ENCODE assay signal across 7 cellular contexts in the genomic region with DNA sequence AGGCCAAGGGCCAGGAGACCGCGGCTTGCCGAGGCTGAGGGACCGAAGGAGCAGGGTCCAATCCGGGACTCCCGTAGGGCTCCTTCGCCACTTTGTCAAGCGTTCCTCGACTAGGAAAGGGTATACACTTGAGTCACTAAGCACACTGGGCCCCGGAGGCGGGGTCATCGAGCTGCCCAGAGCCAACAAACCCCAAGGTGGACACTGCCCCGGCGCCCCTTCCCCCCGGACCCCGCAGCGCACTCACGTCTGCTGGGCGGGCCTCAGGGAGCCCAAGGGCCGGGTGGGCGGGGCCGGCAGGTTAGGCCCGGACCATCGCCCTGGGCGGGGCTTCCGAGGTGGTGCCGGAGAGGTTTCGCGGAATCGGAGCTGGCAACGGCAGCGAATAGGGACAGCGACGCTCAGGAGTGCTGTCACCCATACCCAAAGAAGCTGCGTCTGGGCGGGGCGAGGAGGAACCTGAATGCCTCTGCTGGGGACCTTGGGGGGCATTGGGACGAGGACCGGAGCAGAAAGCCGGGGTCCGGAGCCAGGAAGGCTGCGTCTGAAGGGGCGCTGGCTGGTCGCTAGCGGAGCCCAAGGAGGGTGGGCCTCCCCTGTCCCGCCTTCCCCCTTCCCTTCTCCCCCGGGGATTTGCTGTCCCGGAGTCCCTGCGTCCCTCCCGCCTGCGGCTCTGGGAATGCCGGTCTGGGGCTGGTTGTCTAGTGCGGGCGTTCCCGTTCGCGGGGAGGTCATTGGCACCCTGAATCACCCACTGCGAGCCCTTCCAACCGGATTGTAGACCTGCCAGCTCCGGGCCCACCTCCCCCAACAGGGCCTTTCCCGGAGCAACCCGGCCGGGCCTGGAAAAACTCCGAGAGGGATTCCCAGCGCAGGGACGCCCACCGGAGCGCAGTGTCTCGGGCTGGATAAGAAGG.
DNase-seq lines count a peak whose midpoint lies in the region; ATAC-seq and TF ChIP-seq lines count a peak whose summit lies in the region.

No MANE protein-coding gene starts in this region.

- H3K4me1 Mint-ChIP-seq in activated naive CD8-positive, alpha-beta T cell treated with anti-CD3 and anti-CD28 coated beads, Interleukin-2, amount 10 ng/mL, durations not matched to agents 7 days and 5 days: peaks cover 25% of the 10 kb centered on the region

- H3K27me3 ChIP-seq in GM23248 (replicated peaks; ENCODE audit: insufficient read depth) (peaks cover 21% of the 10 kb centered on the region), iPS DF 6.9 (ENCODE audit: control insufficient read depth, insufficient read depth, low read length) (peaks cover 24% of the 10 kb centered on the region)

- no peaks in the 10 kb centered on the region for H3K9me3 Mint-ChIP-seq in activated naive CD8-positive, alpha-beta T cell treated with anti-CD3 and anti-CD28 coated beads, Interleukin-2, amount 10 ng/mL, durations not matched to agents 7 days and 5 days

- H3K4me3 ChIP-seq in GM23248 (peak overlapping the region; percentile 44; the same call in 1 of the 2 replicates), iPS DF 6.9 (ENCODE audit: low read length) (peak overlapping the region; percentile 57; the same call in 1 of the 2 replicates)

- peaks cover 6% of the 10 kb centered on the region for H3K36me3 Mint-ChIP-seq in activated naive CD8-positive, alpha-beta T cell treated with anti-CD3 and anti-CD28 coated beads, Interleukin-2, amount 10 ng/mL, durations not matched to agents 7 days and 5 days

- peak overlapping the region; percentile 82 for H3K4me3 Mint-ChIP-seq in activated naive CD8-positive, alpha-beta T cell treated with anti-CD3 and anti-CD28 coated beads, Interleukin-2, amount 10 ng/mL, durations not matched to agents 7 days and 5 days

- H3K9ac ChIP-seq in GM23248: no peak overlapping the region

- H3K79me2 ChIP-seq in GM23248 (ENCODE audit: insufficient read depth): no peaks in the 10 kb centered on the region

- in situ Hi-C loops in GM23248 (cut with MboI): no loop called here

- no peak overlapping the region for H3K27ac ChIP-seq in GM23248
- H3K27ac ChIP-seq in RWPE1: peak overlapping the region; percentile 86
- no peak overlapping the region for H3K27ac ChIP-seq in iPS DF 6.9 (ENCODE audit: low read length)

- no peaks in the 10 kb centered on the region for H4K20me1 ChIP-seq in GM23248 (ENCODE audit: insufficient read depth)

- peaks cover 16% of the 10 kb centered on the region for H3K4me1 ChIP-seq in GM23248 (ENCODE audit: insufficient read depth)
- peaks cover 7% of the 10 kb centered on the region for H3K4me1 ChIP-seq in iPS DF 6.9 (ENCODE audit: control insufficient read depth, insufficient read depth, low read length)

- peak overlapping the region; percentile 52 for H3K4me2 ChIP-seq in GM23248 (ENCODE audit: unreplicated experiment)

- peak; percentile 83 for ATAC-seq in activated naive CD8-positive, alpha-beta T cell treated with anti-CD3 and anti-CD28 coated beads, Interleukin-2, amount 10 ng/mL, durations not matched to agents 7 days and 5 days (ENCODE audit: low read depth)
- ATAC-seq in GM21528 (IDR thresholded peaks at IDR 0.05; ENCODE audit: low FRiP score, unreplicated experiment): no peak

- peaks cover 4% of the 10 kb centered on the region for H3K27me3 Mint-ChIP-seq in activated naive CD8-positive, alpha-beta T cell treated with anti-CD3 and anti-CD28 coated beads, Interleukin-2, amount 10 ng/mL, durations not matched to agents 7 days and 5 days

- no peaks in the 10 kb centered on the region for H3K36me3 ChIP-seq in GM23248 (ENCODE audit: low read depth)
- H3K36me3 ChIP-seq in iPS DF 6.9 (ENCODE audit: control insufficient read depth, insufficient read depth, low read length): no peaks in the 10 kb centered on the region

- POLR2A ChIA-PET in RWPE1 (lab: Yijun Ruan, JAX; ENCODE audit: low non-redundant PET): no interaction called here
- POLR2A ChIA-PET in activated naive CD8-positive, alpha-beta T cell treated with anti-CD3 and anti-CD28 coated beads, Interleukin-2, amount 10 ng/mL, durations not matched to agents 7 days and 5 days (lab: Charles Lee): interaction anchor here (0.7 to 0.9 kb wide), 2 partner anchors 9 to 274 kb away, joined by 3 to 4 read pairs; a partner anchor contains a TSS

- H3K27ac Mint-ChIP-seq in activated naive CD8-positive, alpha-beta T cell treated with anti-CD3 and anti-CD28 coated beads, Interleukin-2, amount 10 ng/mL, durations not matched to agents 7 days and 5 days: peak overlapping the region; percentile 75

- no peak for TF ChIP-seq CTCF in RWPE1 (conservative IDR thresholded peaks at IDR 0.05; ENCODE audit: low read depth)

- no peaks in the 10 kb centered on the region for H3K9me2 ChIP-seq in GM23248 (ENCODE audit: insufficient read depth)

- 6 to 8% methylated on average over 42 to 69 of the region's 69 CpGs for WGBS in GM23248 (ENCODE audit: low coverage in 1 of 2, low lambda C conversion rate in 2 of 2, missing lambda C conversion rate in 2 of 2), 2 experiments
- WGBS in iPS DF 6.9 (ENCODE audit: insufficient coverage, insufficient read length): no CpG with 5 or more reads among the region's 69 CpGs

- H3F3A ChIP-seq in GM23248 (ENCODE audit: insufficient read depth): no peaks in the 10 kb centered on the region

- H3K9me3 ChIP-seq in GM23248 (ENCODE audit: low read depth) (no peaks in the 10 kb centered on the region), iPS DF 6.9 (ENCODE audit: control insufficient read depth, insufficient read depth, low read length) (no peaks in the 10 kb centered on the region)

- peak; percentile 51 for DNase-seq in GM23248
- peak; percentile 81 for DNase-seq in RWPE1 (ENCODE audit: low spot score)
- peak; percentile 85 for DNase-seq in activated naive CD8-positive, alpha-beta T cell treated with anti-CD3 and anti-CD28 coated beads, Interleukin-2, amount 10 ng/mL, durations not matched to agents 7 days and 5 days
- DNase-seq in iPS DF 6.9 (ENCODE audit: low read depth, low spot score): no peak
- peak; percentile 55 to 68 for DNase-seq in stimulated activated CD4-positive, alpha-beta T cell treated with anti-CD3 and anti-CD28 coated beads, Interleukin-15, amount 100 ng/mL, for 48 hours (ENCODE audit: low read depth in 2 of 2)
- DNase-seq in superior temporal gyrus (ENCODE audit: extremely low spot score): no peak

- CTCF ChIA-PET in RWPE1 (lab: Yijun Ruan, JAX): interaction anchor here (0.5 to 0.7 kb wide), 2 partner anchors 56 to 153 kb away, joined by 3 to 6 read pairs; no protein-coding TSS in a partner anchor

- H2AFZ ChIP-seq in GM23248: no peak overlapping the region

Comparison
In these comparisons a context has a peak if more than half of its experiments do, and no peak if none do; other contexts are left out.
1. DNase-seq: peak in GM23248 (single experiment), RWPE1 (single experiment), activated naive CD8-positive, alpha-beta T cell treated with anti-CD3 and anti-CD28 coated beads, Interleukin-2, amount 10 ng/mL, durations not matched to agents 7 days and 5 days (single experiment) and stimulated activated CD4-positive, alpha-beta T cell treated with anti-CD3 and anti-CD28 coated beads, Interleukin-15, amount 100 ng/mL, for 48 hours (2 of 2); none in iPS DF 6.9 (single experiment) and superior temporal gyrus (single experiment).